ENCODE assay signal across 8 cellular contexts in genomic region chr17:50117202-50118040, GRCh38. TPM values are rescaled to one million over a fixed set of nuclear protein-coding genes. Genes with fewer than 3 reads are reported as not detected.
DNase-seq lines count a peak whose midpoint lies in the region; ATAC-seq and TF ChIP-seq lines count a peak whose summit lies in the region.

No MANE protein-coding gene starts in this region.

- H3K27me3 ChIP-seq in ascending aorta (no peaks in the 10 kb centered on the region), iPS-15b (ENCODE audit: control insufficient read depth, insufficient read depth, low read length) (peaks cover 26% of the 10 kb centered on the region)

- peaks cover 10 to 14% of the 10 kb centered on the region in 2 donors for H3K4me1 ChIP-seq in ascending aorta
- peaks cover 5% of the 10 kb centered on the region for H3K4me1 ChIP-seq in iPS-15b (ENCODE audit: control insufficient read depth, insufficient read depth, low read length)

- ATAC-seq in GM21529 (IDR thresholded peaks at IDR 0.05; ENCODE audit: unreplicated experiment), result no peak
- no peak for ATAC-seq in GM18858 (IDR thresholded peaks at IDR 0.05; ENCODE audit: unreplicated experiment)

- DNase-seq in SIG-M5 treated with dmso at 0.1 percent for 504 hours (lab: John Stamatoyannopoulos, UW; ENCODE audit: unreplicated experiment) (peak; percentile 24), SIG-M5 (lab: John Stamatoyannopoulos, UW) (no peak), SW480 (ENCODE audit: low spot score) (peak; percentile 48), ascending aorta (ENCODE audit: low spot score in 2 of 2) (peak in 1 of 2 donors; percentile 82)
- DNase-seq in stimulated activated CD4-positive, alpha-beta T cell treated with anti-CD3 and anti-CD28 coated beads, Interleukin-1b, Interleukin-23, amount 100 ng/mL, for 4 hours (ENCODE audit: low read depth in 2 of 2), result peak; percentile 56 to 61

- peak; percentile 70 to 92 (median 77) for TF ChIP-seq CTCF in ascending aorta (IDR thresholded peaks at IDR 0.05)

- H3K9me3 ChIP-seq in ascending aorta, result no peaks in the 10 kb centered on the region
- H3K9me3 ChIP-seq in iPS-15b (ENCODE audit: control insufficient read depth, insufficient read depth, low read length), result no peaks in the 10 kb centered on the region

- intact Hi-C loops in ascending aorta (cut with DNase I), result loop anchor here (1.0 to 5.0 kb wide), 4 partner anchors 14 to 180 kb away; no protein-coding TSS in a partner anchor

- no peak overlapping the region for H3K27ac ChIP-seq in ascending aorta

- H3K36me3 ChIP-seq in ascending aorta, result no peaks in the 10 kb centered on the region
- no peaks in the 10 kb centered on the region for H3K36me3 ChIP-seq in iPS-15b (ENCODE audit: control insufficient read depth, insufficient read depth, low read length)

- H3K4me3 ChIP-seq in ascending aorta, result peak overlapping the region; percentile 44 to 48
- peak overlapping the region; percentile 39 for H3K4me3 ChIP-seq in iPS-15b (ENCODE audit: low read depth, low read length)

- H3K9ac ChIP-seq in iPS-15b (ENCODE audit: low read depth, low read length), result no peak overlapping the region

RNA-seq across cellular contexts. Expression of gene SAMD14, which starts 12.5 kb away (rescaled TPM):
- 3.2 TPM for total RNA-seq in ascending aorta

RNA-seq across cellular contexts. Expression of gene PDK2, which starts 22.3 kb away (rescaled TPM):
- 73.5 TPM for total RNA-seq in ascending aorta

RNA-seq across cellular contexts. Expression of gene PPP1R9B, which starts 33.1 kb away (rescaled TPM):
- 63.5 TPM for total RNA-seq in ascending aorta

RNA-seq across cellular contexts. Expression of gene SGCA, which starts 48.4 kb away (rescaled TPM):
- 78.5 TPM for total RNA-seq in ascending aorta
